18 cellular contexts compared by ENCODE assay signal in the genomic region with DNA sequence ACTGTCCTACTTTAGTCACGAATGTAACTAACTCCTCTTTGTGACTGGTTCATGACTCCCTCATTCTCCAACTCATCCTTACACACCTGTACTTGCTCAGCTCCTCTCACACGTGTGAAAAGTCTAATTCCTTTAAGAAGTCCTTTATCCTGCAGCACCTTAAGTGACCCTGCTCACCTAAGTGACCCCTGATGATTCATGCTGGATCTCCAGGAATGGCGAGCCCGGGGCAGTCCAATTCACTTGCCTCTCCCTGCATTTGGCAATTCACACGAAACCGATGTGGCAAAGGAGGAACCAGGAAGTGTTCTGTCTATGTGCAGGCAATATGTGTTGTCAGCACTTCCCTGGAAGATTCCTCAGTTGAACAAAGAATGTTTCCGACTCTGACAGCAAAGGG.
A peak's percentile ranks its signal among the peaks of the same experiment; 100 is the strongest.
DNase-seq lines count a peak whose midpoint lies in the region; ATAC-seq, FAIRE-seq and TF ChIP-seq lines count a peak whose summit lies in the region.
"Had no signal": no experiment of that assay in that cellular context is flagged by ENCODE, and none has a peak within 500 bp of the region (broad histone marks: within the 10 kb centered on the region; RNA-seq: fewer than 3 reads in every experiment).

No MANE protein-coding gene starts in this region.

- ATAC-seq in pancreas (peak; percentile 55 to 72 (median 64)), GM21381 (IDR thresholded peaks at IDR 0.05; ENCODE audit: unreplicated experiment) (no peak)
- ATAC-seq in stimulated activated effector memory CD8-positive, alpha-beta T cell treated with anti-CD3 and anti-CD28 coated beads, Interleukin-12 subunit alpha, Interleukin-12 subunit beta, amount 100 ng/mL, for 72 hours: no peak
- ATAC-seq: GM12878, Right ventricle myocardium inferior had no signal

- intact Hi-C loops in pancreas (cut with DNase I): loop anchor here in 1 of 3 donors (10.0 kb wide), 1 partner anchor 73 kb away; no protein-coding TSS in a partner anchor

- peaks cover 4% of the 10 kb centered on the region for H3K9me3 Mint-ChIP-seq in endothelial cell (ENCODE audit: unreplicated experiment)
- H3K9me3 Mint-ChIP-seq in stimulated activated effector memory CD8-positive, alpha-beta T cell treated with anti-CD3 and anti-CD28 coated beads, Interleukin-12 subunit alpha, Interleukin-12 subunit beta, amount 100 ng/mL, for 72 hours: no peaks in the 10 kb centered on the region

- no peak for TF ChIP-seq CTCF in endothelial cell (IDR thresholded peaks at IDR 0.05; ENCODE audit: unreplicated experiment)
- no peak for TF ChIP-seq CTCF in pancreas (IDR thresholded peaks at IDR 0.05)

- no peak overlapping the region for H3K27ac ChIP-seq in pancreas
- H3K27ac ChIP-seq: stomach had no signal

- no peak overlapping the region for H3K4me3 ChIP-seq in pancreas
- H3K4me3 ChIP-seq: GM12878, heart right ventricle, stomach had no signal

- no peaks in the 10 kb centered on the region for H3K27me3 Mint-ChIP-seq in endothelial cell (ENCODE audit: unreplicated experiment)

- peak; percentile 30 for DNase-seq in ELR (ENCODE audit: low read depth)
- DNase-seq in NCI-H526 (lab: John Stamatoyannopoulos, UW): peak; percentile 76 to 82
- DNase-seq in endothelial cell (ENCODE audit: low spot score): no peak
- DNase-seq in pancreas: no peak
- no peak for DNase-seq in activated CD4-positive, alpha-beta T cell treated with anti-CD3 and anti-CD28 coated beads, Interleukin-2, amount 50 U/mL, for 48 hours
- DNase-seq in stimulated activated effector memory CD8-positive, alpha-beta T cell treated with anti-CD3 and anti-CD28 coated beads, Interleukin-12 subunit alpha, Interleukin-12 subunit beta, amount 100 ng/mL, for 72 hours (ENCODE audit: low spot score in 2 of 2): no peak
- DNase-seq in effector CD4-positive, alpha-beta T cell: no peak
- DNase-seq: activated CD4-positive, alpha-beta T cell treated with anti-CD3 and anti-CD28 coated beads for 4 hours; activated naive CD8-positive, alpha-beta T cell treated with anti-CD3 and anti-CD28 coated beads, Interleukin-2, amount 10 ng/mL, durations not matched to agents 7 days and 5 days; heart right ventricle; kidney glomerular epithelial cell; NCI-H2029; NCI-H69; posterior cingulate gyrus; stomach had no signal

- H3K36me3 ChIP-seq in pancreas: no peaks in the 10 kb centered on the region
- H3K36me3 ChIP-seq: heart right ventricle, stomach had no signal

- no peaks in the 10 kb centered on the region for H3K27me3 ChIP-seq in pancreas
- H3K27me3 ChIP-seq: heart right ventricle, stomach had no signal

- peak overlapping the region; percentile 10 for H3K27ac Mint-ChIP-seq in endothelial cell (ENCODE audit: unreplicated experiment)
- no peak overlapping the region for H3K27ac Mint-ChIP-seq in stimulated activated effector memory CD8-positive, alpha-beta T cell treated with anti-CD3 and anti-CD28 coated beads, Interleukin-12 subunit alpha, Interleukin-12 subunit beta, amount 100 ng/mL, for 72 hours
- H3K27ac Mint-ChIP-seq: activated naive CD8-positive, alpha-beta T cell treated with anti-CD3 and anti-CD28 coated beads, Interleukin-2, amount 10 ng/mL, durations not matched to agents 7 days and 5 days had no signal

- 51 to 62% methylated on average over 7 of the region's 7 CpGs for WGBS in pancreas, 2 donors

- peaks cover 3 to 10% (median 9%) of the 10 kb centered on the region in 3 donors for H3K4me1 ChIP-seq in pancreas

- H3K4me3 Mint-ChIP-seq in endothelial cell (ENCODE audit: unreplicated experiment): no peak overlapping the region
- H3K4me3 Mint-ChIP-seq in stimulated activated effector memory CD8-positive, alpha-beta T cell treated with anti-CD3 and anti-CD28 coated beads, Interleukin-12 subunit alpha, Interleukin-12 subunit beta, amount 100 ng/mL, for 72 hours: no peak overlapping the region
- H3K4me3 Mint-ChIP-seq: activated naive CD8-positive, alpha-beta T cell treated with anti-CD3 and anti-CD28 coated beads, Interleukin-2, amount 10 ng/mL, durations not matched to agents 7 days and 5 days had no signal

- H3K36me3 Mint-ChIP-seq in endothelial cell (ENCODE audit: low read depth, unreplicated experiment): peaks cover under 1% of the 10 kb centered on the region
- H3K36me3 Mint-ChIP-seq in stimulated activated effector memory CD8-positive, alpha-beta T cell treated with anti-CD3 and anti-CD28 coated beads, Interleukin-12 subunit alpha, Interleukin-12 subunit beta, amount 100 ng/mL, for 72 hours: no peaks in the 10 kb centered on the region
- H3K36me3 Mint-ChIP-seq: activated naive CD8-positive, alpha-beta T cell treated with anti-CD3 and anti-CD28 coated beads, Interleukin-2, amount 10 ng/mL, durations not matched to agents 7 days and 5 days had no signal

- FAIRE-seq in pancreas (lab: Jason Lieb, UNC): no peak
- FAIRE-seq: GM12878 had no signal

- peaks cover 26% of the 10 kb centered on the region for H3K4me1 Mint-ChIP-seq in endothelial cell (ENCODE audit: unreplicated experiment)
- H3K4me1 Mint-ChIP-seq in stimulated activated effector memory CD8-positive, alpha-beta T cell treated with anti-CD3 and anti-CD28 coated beads, Interleukin-12 subunit alpha, Interleukin-12 subunit beta, amount 100 ng/mL, for 72 hours: no peaks in the 10 kb centered on the region
- H3K4me1 Mint-ChIP-seq: activated naive CD8-positive, alpha-beta T cell treated with anti-CD3 and anti-CD28 coated beads, Interleukin-2, amount 10 ng/mL, durations not matched to agents 7 days and 5 days had no signal

- no peaks in the 10 kb centered on the region for H3K9me3 ChIP-seq in pancreas

Comparison
In these comparisons a context has a peak if more than half of its experiments do, and no peak if none do; other contexts are left out.
1. DNase-seq: peak in ELR (single experiment) and NCI-H526 (2 of 2); none in endothelial cell (single experiment), pancreas (0 of 6), activated CD4-positive, alpha-beta T cell treated with anti-CD3 and anti-CD28 coated beads, Interleukin-2, amount 50 U/mL, for 48 hours (0 of 2), stimulated activated effector memory CD8-positive, alpha-beta T cell treated with anti-CD3 and anti-CD28 coated beads, Interleukin-12 subunit alpha, Interleukin-12 subunit beta, amount 100 ng/mL, for 72 hours (0 of 2) and effector CD4-positive, alpha-beta T cell (single experiment).
2. ATAC-seq: peak in pancreas (4 of 4); none in stimulated activated effector memory CD8-positive, alpha-beta T cell treated with anti-CD3 and anti-CD28 coated beads, Interleukin-12 subunit alpha, Interleukin-12 subunit beta, amount 100 ng/mL, for 72 hours (single experiment) and GM21381 (single experiment).